Comparison of ENCODE assay signal across 8 cellular contexts in genomic region chr17:19513897-19514488, GRCh38. TPM values are rescaled to one million over a fixed set of nuclear protein-coding genes. Genes with fewer than 3 reads are reported as not detected.
DNase-seq lines count a peak whose midpoint lies in the region; ATAC-seq and TF ChIP-seq lines count a peak whose summit lies in the region.

No MANE protein-coding gene starts in this region.

- POLR2A ChIA-PET in CD4-positive, alpha-beta memory T cell (lab: Charles Lee; ENCODE audit: partially characterized antibody), result interaction anchor here (0.7 to 1.7 kb wide), 2 partner anchors 253 to 258 kb away, joined by 3 to 12 read pairs; no protein-coding TSS in a partner anchor
- POLR2A ChIA-PET in PC-9 (lab: Charles Lee; ENCODE audit: unreplicated experiment), result no interaction called here

- no peaks in the 10 kb centered on the region for H4K20me1 ChIP-seq in PC-9 (ENCODE audit: insufficient read depth)

- no peaks in the 10 kb centered on the region for H3K79me2 ChIP-seq in PC-9 (ENCODE audit: low read depth)

- H3K27me3 ChIP-seq in CD4-positive, alpha-beta memory T cell (ENCODE audit: insufficient read depth, low read length), result no peaks in the 10 kb centered on the region
- H3K27me3 ChIP-seq in PC-9 (ENCODE audit: insufficient read depth, low read depth), result no peaks in the 10 kb centered on the region

- ATAC-seq in natural killer cell treated with Interleukin-12 subunit alpha and Interleukin-12 subunit beta and Interleukin-15 and Interleukin-18, amount 100 ng/mL, for 72 hours, result peak; percentile 57 to 66
- peak; percentile 69 for ATAC-seq in stimulated activated naive CD8-positive, alpha-beta T cell treated with anti-CD3 and anti-CD28 coated beads, Interleukin-15, amount 100 ng/mL, for 72 hours
- ATAC-seq in HG02610 (IDR thresholded peaks at IDR 0.05; ENCODE audit: unreplicated experiment), result no peak

- H3K9me3 ChIP-seq in CD4-positive, alpha-beta memory T cell (ENCODE audit: control insufficient read depth in 1 of 2, low read length in 2 of 2), result no peaks in the 10 kb centered on the region
- H3K9me3 ChIP-seq in PC-9 (ENCODE audit: insufficient read depth, low read depth), result no peaks in the 10 kb centered on the region

- BruUV-seq in PC-9 (replicated peaks; lab: Mats Ljungman, UMichigan), result no TSS peak

- intact Hi-C loops in CD4-positive, alpha-beta memory T cell (cut with micrococcal nuclease), result loop anchor here (1.0 kb wide), 5 partner anchors 132 to 298 kb away; no protein-coding TSS in a partner anchor
- intact Hi-C loops in PC-9 (cut with micrococcal nuclease; ENCODE audit: unreplicated experiment), result loop anchor here (1.0 to 5.0 kb wide), 7 partner anchors 134 to 252 kb away; partner anchors contain the start of genes ALDH3A2 and B9D1

- peak; percentile 98 for TF ChIP-seq CTCF in PC-9 (conservative IDR thresholded peaks at IDR 0.05)

- no peak overlapping the region for H3K27ac ChIP-seq in CD4-positive, alpha-beta memory T cell (ENCODE audit: low read depth, low read length)
- H3K27ac ChIP-seq in PC-9, result no peak overlapping the region

- peak; percentile 59 to 68 (median 64) for DNase-seq in CD4-positive, alpha-beta memory T cell
- DNase-seq in HS-5 (ENCODE audit: low read depth), result peak; percentile 38
- DNase-seq in PC-9, result peak; percentile 58 to 75
- DNase-seq in activated T-cell treated with anti-CD3 and anti-CD28 coated beads, Interleukin-2, amount 50 U/mL, for 48 hours, result peak; percentile 75 to 77
- DNase-seq in fibroblast of gingiva (ENCODE audit: low read depth), result peak; percentile 40
- DNase-seq in natural killer cell treated with Interleukin-12 subunit alpha and Interleukin-12 subunit beta and Interleukin-15 and Interleukin-18, amount 100 ng/mL, for 72 hours (ENCODE audit: low spot score), result no peak
- DNase-seq in stimulated activated naive CD8-positive, alpha-beta T cell treated with anti-CD3 and anti-CD28 coated beads, Interleukin-15, amount 100 ng/mL, for 72 hours, result peak; percentile 57 to 64

- H3K9me3 Mint-ChIP-seq in CD4-positive, alpha-beta memory T cell, result no peaks in the 10 kb centered on the region
- no peaks in the 10 kb centered on the region for H3K9me3 Mint-ChIP-seq in natural killer cell treated with Interleukin-12 subunit alpha and Interleukin-12 subunit beta and Interleukin-15 and Interleukin-18, amount 100 ng/mL, for 72 hours
- no peaks in the 10 kb centered on the region for H3K9me3 Mint-ChIP-seq in stimulated activated naive CD8-positive, alpha-beta T cell treated with anti-CD3 and anti-CD28 coated beads, Interleukin-15, amount 100 ng/mL, for 72 hours

- CTCF ChIA-PET in CD4-positive, alpha-beta memory T cell (lab: Charles Lee; ENCODE audit: partially characterized antibody), result interaction anchor here (0.7 to 4.6 kb wide), 22 partner anchors 10 to 496 kb away, joined by 3 to 154 read pairs (median 4); partner anchors contain the start of genes ALDH3A2, B9D1 and MAPK7
- CTCF ChIA-PET in PC-9 (lab: Charles Lee), result interaction anchor here (1.2 kb wide), 2 partner anchors 246 to 248 kb away, joined by 3 to 5 read pairs; no protein-coding TSS in a partner anchor

- H3K4me1 ChIP-seq in CD4-positive, alpha-beta memory T cell (ENCODE audit: insufficient read depth, low read length), result no peaks in the 10 kb centered on the region
- peaks cover 7% of the 10 kb centered on the region; the same call in 1 of the 2 replicates for H3K4me1 ChIP-seq in PC-9 (replicated peaks; ENCODE audit: insufficient read depth)

- no peak overlapping the region for H2AFZ ChIP-seq in PC-9

- H3K27ac Mint-ChIP-seq in CD4-positive, alpha-beta memory T cell, result peak overlapping the region in 4 of 7 donors; percentile 7 to 68 (median 31)
- H3K27ac Mint-ChIP-seq in natural killer cell treated with Interleukin-12 subunit alpha and Interleukin-12 subunit beta and Interleukin-15 and Interleukin-18, amount 100 ng/mL, for 72 hours, result no peak overlapping the region
- no peak overlapping the region for H3K27ac Mint-ChIP-seq in stimulated activated naive CD8-positive, alpha-beta T cell treated with anti-CD3 and anti-CD28 coated beads, Interleukin-15, amount 100 ng/mL, for 72 hours

- no peak overlapping the region for H3K4me3 ChIP-seq in CD4-positive, alpha-beta memory T cell (ENCODE audit: low read length in 2 of 2)
- H3K4me3 ChIP-seq in PC-9, result no peak overlapping the region

- H3K9me2 ChIP-seq in PC-9 (ENCODE audit: insufficient read depth), result 0 out of 2 replicates have a peak, but pooled peaks cover 4% of the 10 kb centered on the region

- no peaks in the 10 kb centered on the region for H3K36me3 Mint-ChIP-seq in CD4-positive, alpha-beta memory T cell
- no peaks in the 10 kb centered on the region for H3K36me3 Mint-ChIP-seq in natural killer cell treated with Interleukin-12 subunit alpha and Interleukin-12 subunit beta and Interleukin-15 and Interleukin-18, amount 100 ng/mL, for 72 hours

- no peak overlapping the region for H3K4me3 Mint-ChIP-seq in CD4-positive, alpha-beta memory T cell
- no peak overlapping the region for H3K4me3 Mint-ChIP-seq in natural killer cell treated with Interleukin-12 subunit alpha and Interleukin-12 subunit beta and Interleukin-15 and Interleukin-18, amount 100 ng/mL, for 72 hours
- no peak overlapping the region for H3K4me3 Mint-ChIP-seq in stimulated activated naive CD8-positive, alpha-beta T cell treated with anti-CD3 and anti-CD28 coated beads, Interleukin-15, amount 100 ng/mL, for 72 hours

- no peaks in the 10 kb centered on the region for H3K36me3 ChIP-seq in CD4-positive, alpha-beta memory T cell (ENCODE audit: insufficient read depth, low read length)
- H3K36me3 ChIP-seq in PC-9 (ENCODE audit: low read depth), result no peaks in the 10 kb centered on the region

- peaks cover under 1% of the 10 kb centered on the region; the same call in 1 of the 2 replicates for H3F3A ChIP-seq in PC-9 (ENCODE audit: insufficient read depth, low read depth)

- H3K27me3 Mint-ChIP-seq in CD4-positive, alpha-beta memory T cell, result no peaks in the 10 kb centered on the region
- H3K27me3 Mint-ChIP-seq in natural killer cell treated with Interleukin-12 subunit alpha and Interleukin-12 subunit beta and Interleukin-15 and Interleukin-18, amount 100 ng/mL, for 72 hours, result peaks cover 0 to 5% of the 10 kb centered on the region in 2 donors
- H3K27me3 Mint-ChIP-seq in stimulated activated naive CD8-positive, alpha-beta T cell treated with anti-CD3 and anti-CD28 coated beads, Interleukin-15, amount 100 ng/mL, for 72 hours, result no peaks in the 10 kb centered on the region

- H3K4me1 Mint-ChIP-seq in CD4-positive, alpha-beta memory T cell, result peaks cover 1 to 8% (median 3%) of the 10 kb centered on the region in 4 donors
- peaks cover 3 to 4% of the 10 kb centered on the region in 2 donors for H3K4me1 Mint-ChIP-seq in natural killer cell treated with Interleukin-12 subunit alpha and Interleukin-12 subunit beta and Interleukin-15 and Interleukin-18, amount 100 ng/mL, for 72 hours (ENCODE audit: low read depth in 2 of 2)
- peaks cover 6% of the 10 kb centered on the region for H3K4me1 Mint-ChIP-seq in stimulated activated naive CD8-positive, alpha-beta T cell treated with anti-CD3 and anti-CD28 coated beads, Interleukin-15, amount 100 ng/mL, for 72 hours

- peak overlapping the region; percentile 28; the same call in 1 of the 2 replicates for H3K4me2 ChIP-seq in PC-9

RNA-seq across cellular contexts. Expression of gene SLC47A1, which starts 19.7 kb away (rescaled TPM):
- under 1 TPM in 1 of 2 experiments, not detected in 1; 0.25 TPM for total RNA-seq in CD4-positive, alpha-beta memory T cell
- not detected for polyA plus RNA-seq in CD4-positive, alpha-beta memory T cell
- total RNA-seq in PC-9 (2021), result 1.3 and 2.3 TPM in 2 replicates
- total RNA-seq in natural killer cell treated with Interleukin-12 subunit alpha and Interleukin-12 subunit beta and Interleukin-15 and Interleukin-18, amount 100 ng/mL, for 72 hours, result not detected

Comparison
In these comparisons a context has a peak if more than half of its experiments do, and no peak if none do; other contexts are left out.
1. H3K27ac Mint-ChIP-seq: peak in CD4-positive, alpha-beta memory T cell (4 of 7); none in natural killer cell treated with Interleukin-12 subunit alpha and Interleukin-12 subunit beta and Interleukin-15 and Interleukin-18, amount 100 ng/mL, for 72 hours (0 of 2) and stimulated activated naive CD8-positive, alpha-beta T cell treated with anti-CD3 and anti-CD28 coated beads, Interleukin-15, amount 100 ng/mL, for 72 hours (0 of 2).